16 cellular contexts compared by ENCODE assay signal in the genomic region with DNA sequence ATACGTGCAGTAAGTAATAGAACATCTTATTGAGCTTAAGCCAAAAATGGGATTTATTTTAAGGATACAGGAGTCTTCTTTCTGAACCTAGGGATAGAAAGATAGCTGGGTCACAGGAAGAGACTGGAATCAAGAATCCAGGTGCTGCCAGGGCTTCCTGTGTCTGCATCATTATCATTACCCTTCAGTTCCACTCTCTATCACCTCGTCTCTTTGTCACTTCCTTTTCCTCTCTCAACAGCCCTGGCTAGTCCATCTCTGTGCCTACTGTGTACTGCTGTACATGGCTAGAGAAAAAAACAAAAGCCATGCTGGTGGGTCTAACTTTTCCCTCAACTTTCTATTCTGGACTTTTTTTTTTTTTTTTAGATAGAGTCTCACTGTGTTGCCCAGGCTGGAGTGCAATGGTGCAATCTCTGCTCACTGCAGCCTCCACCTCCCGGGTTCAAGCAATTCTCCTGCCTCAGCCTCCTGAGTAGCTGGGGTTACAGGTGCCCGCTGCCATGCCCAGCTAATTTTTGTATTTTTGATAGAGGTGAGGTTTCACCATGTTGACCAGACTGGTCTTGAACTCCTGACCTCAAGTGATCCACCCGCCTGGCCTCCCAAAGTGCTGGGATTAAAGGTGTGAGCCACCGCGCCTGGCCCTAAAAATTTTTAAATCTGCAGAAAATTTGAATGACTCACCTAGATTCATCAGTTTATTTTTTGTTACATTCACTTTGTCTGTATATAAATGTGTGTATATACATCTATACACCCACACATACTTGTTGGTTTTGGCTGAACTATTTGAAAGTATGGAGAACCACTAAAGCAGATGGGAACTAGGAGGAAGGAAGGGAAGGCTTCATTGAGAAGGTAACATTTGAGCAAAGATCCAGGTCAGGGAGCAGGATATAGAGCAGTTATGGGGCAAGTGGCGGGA. TPM values are rescaled to one million over a fixed set of nuclear protein-coding genes. Genes with fewer than 3 reads are reported as not detected.
A peak's percentile ranks its signal among the peaks of the same experiment; 100 is the strongest.
DNase-seq lines count a peak whose midpoint lies in the region; ATAC-seq, FAIRE-seq and TF ChIP-seq lines count a peak whose summit lies in the region.
"Had no signal": no experiment of that assay in that cellular context is flagged by ENCODE, and none has a peak within 500 bp of the region (broad histone marks: within the 10 kb centered on the region; RNA-seq: fewer than 3 reads in every experiment).

No MANE protein-coding gene starts in this region.

- CTCF ChIA-PET in A549 (lab: Yijun Ruan, JAX), result interaction anchor here (1.4 to 1.6 kb wide), 2 partner anchors 18 to 27 kb away, joined by 3 read pairs; no protein-coding TSS in a partner anchor

- no peak overlapping the region for H2AK5ac ChIP-seq in mesendoderm (ENCODE audit: low read length)

- H3K36me3 ChIP-seq in Loucy (ENCODE audit: insufficient read depth, low read length) (no peaks in the 10 kb centered on the region), mesendoderm (ENCODE audit: control insufficient read depth, insufficient read depth, low read length) (no peaks in the 10 kb centered on the region)
- H3K36me3 ChIP-seq: transverse colon had no signal

- 89% methylated on average over 8 of the region's 8 CpGs for WGBS in A549 (ENCODE audit: missing lambda C conversion rate)
- WGBS in mesendoderm (ENCODE audit: extremely low coverage, insufficient coverage, low lambda C conversion rate), result no CpG with 5 or more reads among the region's 8 CpGs

- no peak for TF ChIP-seq POLR2A in A549 (IDR thresholded peaks at IDR 0.05; ENCODE audit: low read length)

- no peak overlapping the region for H2AFZ ChIP-seq in Loucy (ENCODE audit: low read length)

- H2BK15ac ChIP-seq in mesendoderm (replicated peaks; ENCODE audit: low read depth), result no peak overlapping the region

- H3K23ac ChIP-seq in mesendoderm (ENCODE audit: low read length), result no peak overlapping the region

- ATAC-seq in A549, result no peak; a peak in 1 of 6 replicates
- no peak for ATAC-seq in stimulated activated naive CD8-positive, alpha-beta T cell treated with anti-CD3 and anti-CD28 coated beads, Interleukin-15, Interleukin-2, amounts not matched to agents 100 U/mL and 50 U/mL, for 24 hours
- no peak for ATAC-seq in HG03439 (IDR thresholded peaks at IDR 0.05; ENCODE audit: unreplicated experiment)

- H3K56ac ChIP-seq in mesendoderm (ENCODE audit: low read length), result peak overlapping the region; percentile 10

- H3K79me2 ChIP-seq in Loucy (ENCODE audit: insufficient read depth, low read length) (peaks cover 38% of the 10 kb centered on the region; the same call in 1 of the 2 replicates), mesendoderm (ENCODE audit: control insufficient read depth, insufficient read depth, low read length) (peaks cover 8% of the 10 kb centered on the region)

- H3K9ac ChIP-seq in Loucy (ENCODE audit: low read depth, low read length, poor library complexity, severe bottlenecking), result no peak overlapping the region
- H3K9ac ChIP-seq in mesendoderm (ENCODE audit: low read length), result no peak overlapping the region

- POLR2A ChIA-PET in A549 (lab: Yijun Ruan, JAX), result no interaction called here

- no peak for DNase-seq in A549 (ENCODE audit: low read depth in 1 of 2, low spot score in 1 of 2)
- no peak for DNase-seq in mesendoderm
- no peak for DNase-seq in ecto neural progenitor cell (ENCODE audit: low spot score)
- DNase-seq in stimulated activated naive CD8-positive, alpha-beta T cell treated with anti-CD3 and anti-CD28 coated beads, Interleukin-15, Interleukin-2, amounts not matched to agents 100 U/mL and 50 U/mL, for 24 hours, result no peak
- DNase-seq in T1000 (lab: John Stamatoyannopoulos, UW), result no peak
- DNase-seq: activated CD4-positive, alpha-beta T cell treated with anti-CD3 and anti-CD28 coated beads, Interleukin-2, amount 50 U/mL, for 1 hour; activated naive CD4-positive, alpha-beta T cell treated with anti-CD3 and anti-CD28 coated beads, Interleukin-2, amount 10 ng/mL, durations not matched to agents 7 days and 5 days; EL; NCI-H1417; NCI-H526; retina; transverse colon had no signal

- no peak overlapping the region for H4K5ac ChIP-seq in mesendoderm (ENCODE audit: low read length)

- no peak overlapping the region for H3K18ac ChIP-seq in mesendoderm (ENCODE audit: low read length)

- TF ChIP-seq CTCF in A549 (IDR thresholded peaks at IDR 0.05) (no peak), Loucy (conservative IDR thresholded peaks at IDR 0.05; ENCODE audit: low read length) (no peak)

- H3K27ac ChIP-seq in A549 (0 out of 6 replicates have a peak overlapping the region, but pooled peaks of 1 of the 2 experiments have one; percentile 8), cingulate gyrus (ENCODE audit: low read depth, low read length) (peak overlapping the region; percentile 50), mesendoderm (ENCODE audit: low read depth, low read length) (no peak overlapping the region)

- TF ChIP-seq RAD21 in A549 (conservative IDR thresholded peaks at IDR 0.05 in 1 of 2, IDR thresholded peaks at IDR 0.05 in 1 of 2), result no peak

- H3K4ac ChIP-seq in mesendoderm (ENCODE audit: low read depth, low read length), result no peak overlapping the region

- no peak overlapping the region for H2BK120ac ChIP-seq in mesendoderm (ENCODE audit: low read depth, low read length)

- no peak for FAIRE-seq in A549 (lab: Jason Lieb, UNC)

- H3K4me1 ChIP-seq in A549 (peaks cover 8% of the 10 kb centered on the region; the same call in 2 of the 3 replicates), Loucy (ENCODE audit: insufficient read depth, low read length, poor library complexity, severe bottlenecking) (peaks cover 24% of the 10 kb centered on the region), mesendoderm (ENCODE audit: control insufficient read depth, low read depth, low read length) (no peaks in the 10 kb centered on the region)

- no peaks in the 10 kb centered on the region for H4K20me1 ChIP-seq in Loucy (ENCODE audit: insufficient read depth, low read length, poor library complexity, severe bottlenecking)

- H3K4me3 ChIP-seq in A549 (no peak overlapping the region), Loucy (ENCODE audit: low read length, poor library complexity, severe bottlenecking) (peak overlapping the region; percentile 6), mesendoderm (ENCODE audit: low read length) (no peak overlapping the region)
- H3K4me3 ChIP-seq: coronary artery, transverse colon had no signal

- no peak for TF ChIP-seq EP300 in A549 (IDR thresholded peaks at IDR 0.05)

- no peaks in the 10 kb centered on the region for H3F3A ChIP-seq in Loucy (ENCODE audit: low read depth)

- H3K9me3 ChIP-seq in A549 (no peaks in the 10 kb centered on the region), Loucy (ENCODE audit: insufficient read depth, low read depth, low read length) (no peaks in the 10 kb centered on the region)
- H3K9me3 ChIP-seq: transverse colon had no signal

- peaks cover 11% of the 10 kb centered on the region for H3K79me1 ChIP-seq in mesendoderm (ENCODE audit: low read length)

- no peaks in the 10 kb centered on the region for H3K9me2 ChIP-seq in Loucy (replicated peaks; ENCODE audit: low read depth, low read length)

- H2BK5ac ChIP-seq in mesendoderm (ENCODE audit: low read length), result no peak overlapping the region

- no peak overlapping the region for H4K8ac ChIP-seq in mesendoderm (ENCODE audit: low read depth, low read length)

- H3K27me3 ChIP-seq in Loucy (ENCODE audit: insufficient read depth, low read length, poor library complexity, severe bottlenecking), result no peaks in the 10 kb centered on the region
- no peaks in the 10 kb centered on the region for H3K27me3 ChIP-seq in mesendoderm (ENCODE audit: insufficient read depth, low read length, poor library complexity)
- H3K27me3 ChIP-seq: transverse colon had no signal

- 0 out of 3 replicates have a peak overlapping the region, but pooled peaks have one; percentile 19 for H3K4me2 ChIP-seq in A549
- peak overlapping the region; percentile 44 for H3K4me2 ChIP-seq in Loucy (ENCODE audit: low read depth, low read length, poor library complexity, severe bottlenecking)
- H3K4me2 ChIP-seq in mesendoderm (ENCODE audit: low read length), result no peak overlapping the region

TF ChIP-seq in A549, 52 proteins besides CTCF, POLR2A, EP300 and RAD21 (continues in another document):
- TF ChIP-seq RARB (CRISPR knock-in tag; IDR thresholded peaks at IDR 0.05), result no peak
- TF ChIP-seq RCOR1 (IDR thresholded peaks at IDR 0.05; ENCODE audit: low read depth, low read length), result no peak
- TF ChIP-seq SREBF2 (IDR thresholded peaks at IDR 0.05), result no peak
- no peak for TF ChIP-seq NR3C1 (IDR thresholded peaks at IDR 0.05)
- no peak for TF ChIP-seq CBX2 (IDR thresholded peaks at IDR 0.05; ENCODE audit: borderline replicate concordance, low read depth)
- TF ChIP-seq, protein P1, sequence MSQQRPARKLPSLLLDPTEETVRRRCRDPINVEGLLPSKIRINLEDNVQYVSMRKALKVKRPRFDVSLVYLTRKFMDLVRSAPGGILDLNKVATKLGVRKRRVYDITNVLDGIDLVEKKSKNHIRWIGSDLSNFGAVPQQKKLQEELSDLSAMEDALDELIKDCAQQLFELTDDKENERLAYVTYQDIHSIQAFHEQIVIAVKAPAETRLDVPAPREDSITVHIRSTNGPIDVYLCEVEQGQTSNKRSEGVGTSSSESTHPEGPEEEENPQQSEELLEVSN (IDR thresholded peaks at IDR 0.05; ENCODE audit: borderline replicate concordance, low read depth), result no peak
- no peak for TF ChIP-seq NPAS2 (CRISPR knock-in tag; IDR thresholded peaks at IDR 0.05; ENCODE audit: borderline replicate concordance)
- TF ChIP-seq, protein P2, sequence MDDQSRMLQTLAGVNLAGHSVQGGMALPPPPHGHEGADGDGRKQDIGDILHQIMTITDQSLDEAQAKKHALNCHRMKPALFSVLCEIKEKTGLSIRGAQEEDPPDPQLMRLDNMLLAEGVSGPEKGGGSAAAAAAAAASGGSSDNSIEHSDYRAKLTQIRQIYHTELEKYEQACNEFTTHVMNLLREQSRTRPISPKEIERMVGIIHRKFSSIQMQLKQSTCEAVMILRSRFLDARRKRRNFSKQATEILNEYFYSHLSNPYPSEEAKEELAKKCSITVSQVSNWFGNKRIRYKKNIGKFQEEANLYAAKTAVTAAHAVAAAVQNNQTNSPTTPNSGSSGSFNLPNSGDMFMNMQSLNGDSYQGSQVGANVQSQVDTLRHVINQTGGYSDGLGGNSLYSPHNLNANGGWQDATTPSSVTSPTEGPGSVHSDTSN (IDR thresholded peaks at IDR 0.05), result no peak
- no peak for TF ChIP-seq ESRRA (IDR thresholded peaks at IDR 0.05; ENCODE audit: borderline replicate concordance, low read length)
- no peak for TF ChIP-seq RNF2 (IDR thresholded peaks at IDR 0.05; ENCODE audit: borderline replicate concordance, low read depth)
- no peak for TF ChIP-seq KDM1A (IDR thresholded peaks at IDR 0.05; ENCODE audit: low read depth)
- TF ChIP-seq PHF8 (IDR thresholded peaks at IDR 0.05; ENCODE audit: borderline replicate concordance, low read depth), result no peak

RNA-seq across cellular contexts. Expression of a gene that starts 31.9 kb away (rescaled TPM):
- 13.5 and 19.5 TPM in 2 replicates for polyA plus RNA-seq in A549 (2011; rRNA removed)
- polyA plus RNA-seq in A549 (2012; cell fraction: cytosol; rRNA removed), result 9.4 and 10.0 TPM in 2 replicates
- polyA plus RNA-seq in A549 (2012; cell fraction: nucleus; rRNA removed), result 18.4 and 25.8 TPM in 2 replicates
- 14.8 to 15.7 TPM (median 15.1 TPM) in 3 replicates for polyA plus RNA-seq in A549 (2017; fragmentation: RNase III; extraction: RNeasy Plus Mini Kit Qiagen cat#74134 plus additional on column Dnase treatment)
- 14.9 and 16.4 TPM in 2 replicates for polyA minus RNA-seq in A549 (2011; rRNA and poly(A)+ RNA removed)
- polyA plus RNA-seq in mesendoderm (2013, experiment 1 of 2), result 46.7 TPM
- polyA plus RNA-seq in mesendoderm (2013, experiment 2 of 2), result 48.0 TPM
